1 cellular context compared by ENCODE assay signal in the genomic region with DNA sequence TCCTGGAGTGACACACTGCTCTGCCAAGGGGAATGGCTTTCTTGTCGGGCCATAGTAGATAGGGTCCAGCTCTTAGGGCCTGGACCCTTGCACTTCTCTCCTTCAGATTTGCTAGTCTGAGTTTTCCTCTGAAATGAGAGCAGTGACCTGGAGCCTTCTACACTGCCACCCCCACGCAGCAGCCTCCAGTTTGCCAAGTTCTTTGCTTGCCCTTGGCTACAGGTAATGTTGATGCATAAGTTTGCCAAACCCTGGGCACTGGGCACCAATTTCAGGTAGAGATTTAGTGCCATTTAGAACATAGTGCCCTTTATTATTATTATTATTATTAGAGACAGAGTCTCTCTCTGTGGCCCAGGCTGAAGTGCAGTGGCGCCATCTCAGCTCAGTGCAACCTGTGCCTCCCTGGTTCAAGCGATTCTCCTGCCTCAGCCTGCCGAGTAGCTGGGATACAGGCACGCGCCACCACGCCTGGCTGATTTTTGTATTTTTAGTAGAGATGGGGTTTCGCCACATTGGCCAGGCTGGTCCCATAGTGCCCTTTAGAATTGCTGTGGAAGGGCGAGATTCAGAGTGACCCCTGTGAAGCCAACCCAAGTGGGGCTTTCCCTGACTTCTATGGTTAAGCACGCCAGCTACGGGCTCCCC.
TF ChIP-seq lines count a peak whose summit lies in the region.

No MANE protein-coding gene starts in this region.

TF ChIP-seq in IMR-90, 13 proteins besides CTCF, POLR2A, EP300 and RAD21:
- no peak for TF ChIP-seq CEBPB (IDR thresholded peaks at IDR 0.05; ENCODE audit: low read depth, low read length)
- TF ChIP-seq MXI1 (IDR thresholded peaks at IDR 0.05; ENCODE audit: borderline replicate concordance, low read depth, low read length): no peak
- TF ChIP-seq BHLHE40 (IDR thresholded peaks at IDR 0.05; ENCODE audit: low read depth, low read length): no peak
- TF ChIP-seq RFX5 (IDR thresholded peaks at IDR 0.05; ENCODE audit: low read depth, low read length): no peak
- TF ChIP-seq CHD1 (IDR thresholded peaks at IDR 0.05; ENCODE audit: low read depth, low read length): no peak
- TF ChIP-seq FOS (IDR thresholded peaks at IDR 0.05; ENCODE audit: low read depth, low read length): no peak
- TF ChIP-seq, protein P1, sequence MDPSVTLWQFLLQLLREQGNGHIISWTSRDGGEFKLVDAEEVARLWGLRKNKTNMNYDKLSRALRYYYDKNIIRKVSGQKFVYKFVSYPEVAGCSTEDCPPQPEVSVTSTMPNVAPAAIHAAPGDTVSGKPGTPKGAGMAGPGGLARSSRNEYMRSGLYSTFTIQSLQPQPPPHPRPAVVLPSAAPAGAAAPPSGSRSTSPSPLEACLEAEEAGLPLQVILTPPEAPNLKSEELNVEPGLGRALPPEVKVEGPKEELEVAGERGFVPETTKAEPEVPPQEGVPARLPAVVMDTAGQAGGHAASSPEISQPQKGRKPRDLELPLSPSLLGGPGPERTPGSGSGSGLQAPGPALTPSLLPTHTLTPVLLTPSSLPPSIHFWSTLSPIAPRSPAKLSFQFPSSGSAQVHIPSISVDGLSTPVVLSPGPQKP (IDR thresholded peaks at IDR 0.05; ENCODE audit: borderline replicate concordance, low read depth, low read length): no peak
